In genomic region chr16:65004570-65004969, GRCh38 we compare ENCODE assay signal across 8 cellular contexts.
"Had no signal": no experiment of that assay in that cellular context is flagged by ENCODE, and none has a peak within 500 bp of the region (broad histone marks: within the 10 kb centered on the region; RNA-seq: fewer than 3 reads in every experiment).

No MANE protein-coding gene starts in this region.

- H3K27ac Mint-ChIP-seq: GM23338 had no signal

- H3K36me3 ChIP-seq: HAP-1 had no signal

- H3K4me2 ChIP-seq: GM23338 had no signal

- H3K4me1 ChIP-seq: HAP-1 had no signal

- H3K4me1 Mint-ChIP-seq: IgD-negative memory B cell had no signal

- H3K4me3 Mint-ChIP-seq: GM23338, HFFc6 had no signal

- H3K27ac ChIP-seq: HL-60 had no signal

- H3K9me3 Mint-ChIP-seq: GM23338, HFFc6 had no signal

- H3K9me3 ChIP-seq: HAP-1 had no signal

- H3K4me3 ChIP-seq: GM23338, HAP-1 had no signal

- H2AFZ ChIP-seq: GM23338 had no signal

- DNase-seq: H7, HFFc6 had no signal

- ATAC-seq: GM23338, HCT116, HepG2 had no signal

- FAIRE-seq: HepG2 had no signal

- H3K27me3 Mint-ChIP-seq: IgD-negative memory B cell had no signal

- H3K36me3 Mint-ChIP-seq: IgD-negative memory B cell had no signal
